ENCODE assay signal across 2 cellular contexts in genomic region chr6:115668781-115669180, GRCh38.
TF ChIP-seq lines count a peak whose summit lies in the region.

No MANE protein-coding gene starts in this region.

TF ChIP-seq in liver, 16 proteins besides CTCF, POLR2A, EP300 and RAD21 (continued from another document):
- TF ChIP-seq GABPA (IDR thresholded peaks at IDR 0.05 in 1 of 2, conservative IDR thresholded peaks at IDR 0.05 in 1 of 2) (no peak), SP1 (IDR thresholded peaks at IDR 0.05) (peak; percentile 35), EGR1 (IDR thresholded peaks at IDR 0.05; ENCODE audit: low read depth in 2 of 2) (no peak), FOXA1 (IDR thresholded peaks at IDR 0.05) (no peak)
TF ChIP-seq in liver: peak in this region for 4.

TF ChIP-seq in HepG2, 621 proteins besides CTCF, POLR2A, EP300 and RAD21 (continued from another document):
- TF ChIP-seq ZBTB3 (CRISPR knock-in tag; IDR thresholded peaks at IDR 0.05; ENCODE audit: borderline replicate concordance, low read depth), result no peak
- no peak for TF ChIP-seq MEIS2 (CRISPR knock-in tag; IDR thresholded peaks at IDR 0.05)
- TF ChIP-seq, protein P1, sequence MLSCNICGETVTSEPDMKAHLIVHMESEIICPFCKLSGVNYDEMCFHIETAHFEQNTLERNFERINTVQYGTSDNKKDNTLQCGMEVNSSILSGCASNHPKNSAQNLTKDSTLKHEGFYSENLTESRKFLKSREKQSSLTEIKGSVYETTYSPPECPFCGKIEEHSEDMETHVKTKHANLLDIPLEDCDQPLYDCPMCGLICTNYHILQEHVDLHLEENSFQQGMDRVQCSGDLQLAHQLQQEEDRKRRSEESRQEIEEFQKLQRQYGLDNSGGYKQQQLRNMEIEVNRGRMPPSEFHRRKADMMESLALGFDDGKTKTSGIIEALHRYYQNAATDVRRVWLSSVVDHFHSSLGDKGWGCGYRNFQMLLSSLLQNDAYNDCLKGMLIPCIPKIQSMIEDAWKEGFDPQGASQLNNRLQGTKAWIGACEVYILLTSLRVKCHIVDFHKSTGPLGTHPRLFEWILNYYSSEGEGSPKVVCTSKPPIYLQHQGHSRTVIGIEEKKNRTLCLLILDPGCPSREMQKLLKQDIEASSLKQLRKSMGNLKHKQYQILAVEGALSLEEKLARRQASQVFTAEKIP (CRISPR knock-in tag; IDR thresholded peaks at IDR 0.05; ENCODE audit: borderline replicate concordance), result no peak
- TF ChIP-seq PHF8 (CRISPR knock-in tag; IDR thresholded peaks at IDR 0.05), result no peak
- TF ChIP-seq HOXA7 (CRISPR knock-in tag; IDR thresholded peaks at IDR 0.05), result no peak
- no peak for TF ChIP-seq FOXO1 (CRISPR knock-in tag; IDR thresholded peaks at IDR 0.05)
- no peak for TF ChIP-seq IKZF4 (CRISPR knock-in tag; IDR thresholded peaks at IDR 0.05; ENCODE audit: borderline replicate concordance, low read depth, not compliant biosample characterization)
- TF ChIP-seq MLLT10 (CRISPR knock-in tag; IDR thresholded peaks at IDR 0.05), result no peak
- TF ChIP-seq ZNF441 (CRISPR knock-in tag; IDR thresholded peaks at IDR 0.05; ENCODE audit: borderline replicate concordance), result no peak
